Comparison of ENCODE assay signal across 26 cellular contexts in genomic region chr15:33282226-33283020, GRCh38. TPM values are rescaled to one million over a fixed set of nuclear protein-coding genes. Genes with fewer than 3 reads are reported as not detected.
DNase-seq lines count a peak whose midpoint lies in the region; ATAC-seq and TF ChIP-seq lines count a peak whose summit lies in the region.
"Had no signal": no experiment of that assay in that cellular context is flagged by ENCODE, and none has a peak within 500 bp of the region (broad histone marks: within the 10 kb centered on the region; RNA-seq: fewer than 3 reads in every experiment).

No MANE protein-coding gene starts in this region.

- H4K20me1 ChIP-seq in BLaER1: no peaks in the 10 kb centered on the region

- H4K91ac ChIP-seq in trophoblast cell (ENCODE audit: low read depth, low read length): no peak overlapping the region

- no peak overlapping the region for H3K18ac ChIP-seq in trophoblast cell (ENCODE audit: low read length)

- H3K27ac ChIP-seq in BLaER1 (peak overlapping the region; percentile 68; the same call in 1 of the 2 replicates), esophagus muscularis mucosa (replicated peaks in 1 of 4) (no peak overlapping the region), trophoblast cell (ENCODE audit: low read depth, low read length) (no peak overlapping the region)
- H3K27ac ChIP-seq: RWPE1, SK-N-MC had no signal

- H4K12ac ChIP-seq in trophoblast cell (ENCODE audit: low read depth, low read length): no peak overlapping the region

- H3K4me1 ChIP-seq in BLaER1: peaks cover 30% of the 10 kb centered on the region
- no peaks in the 10 kb centered on the region for H3K4me1 ChIP-seq in esophagus muscularis mucosa
- peaks cover 4 to 7% of the 10 kb centered on the region in 2 experiments for H3K4me1 ChIP-seq in trophoblast cell (ENCODE audit: control insufficient read depth in 1 of 2, insufficient read depth in 2 of 2, low read length in 2 of 2)

- no peak overlapping the region for H2BK120ac ChIP-seq in trophoblast cell (ENCODE audit: insufficient read depth, low read length, poor library complexity)

- in situ Hi-C loops in SK-MEL-5 (cut with HindIII; ENCODE audit: low pct_unique_long_range_greater_than_20kb, low sequenced_read_pairs): no loop called here

- no peaks in the 10 kb centered on the region for H3K36me3 ChIP-seq in BLaER1
- no peaks in the 10 kb centered on the region for H3K36me3 ChIP-seq in esophagus muscularis mucosa
- H3K36me3 ChIP-seq in trophoblast cell (ENCODE audit: control insufficient read depth in 1 of 2, insufficient read depth in 2 of 2, low read length in 2 of 2): no peaks in the 10 kb centered on the region

- TF ChIP-seq POLR2A in esophagus muscularis mucosa (IDR thresholded peaks at IDR 0.05; ENCODE audit: low read depth): no peak

- H3K4me3 ChIP-seq in BLaER1 (no peak overlapping the region), esophagus muscularis mucosa (no peak overlapping the region), trophoblast cell (ENCODE audit: low read depth, low read length) (no peak overlapping the region)
- H3K4me3 ChIP-seq: SK-N-MC had no signal

- no peaks in the 10 kb centered on the region for H3K27me3 ChIP-seq in BLaER1
- no peaks in the 10 kb centered on the region for H3K27me3 ChIP-seq in esophagus muscularis mucosa
- no peaks in the 10 kb centered on the region for H3K27me3 ChIP-seq in trophoblast cell (ENCODE audit: insufficient read depth, low read length)

- no peak for TF ChIP-seq CTCF in esophagus muscularis mucosa (IDR thresholded peaks at IDR 0.05)

- H3K27ac Mint-ChIP-seq in activated CD4-positive, alpha-beta T cell treated with anti-CD3 and anti-CD28 coated beads, Interleukin-2, amount 10 ng/mL, durations not matched to agents 24 days and 14 days: no peak overlapping the region
- H3K27ac Mint-ChIP-seq: CD4-positive, alpha-beta T cell had no signal

- peak overlapping the region; percentile 93 for H2BK12ac ChIP-seq in trophoblast cell (ENCODE audit: low read length)

- H3K27me3 Mint-ChIP-seq in activated CD4-positive, alpha-beta T cell treated with anti-CD3 and anti-CD28 coated beads, Interleukin-2, amount 10 ng/mL, durations not matched to agents 24 days and 14 days: peaks cover 3% of the 10 kb centered on the region

- no peak overlapping the region for H3K23ac ChIP-seq in trophoblast cell (ENCODE audit: low read length)

- no peaks in the 10 kb centered on the region for H3K4me1 Mint-ChIP-seq in activated CD4-positive, alpha-beta T cell treated with anti-CD3 and anti-CD28 coated beads, Interleukin-2, amount 10 ng/mL, durations not matched to agents 24 days and 14 days

- H3K4me2 ChIP-seq in BLaER1 (no peak overlapping the region; the same call in 1 of the 2 replicates), trophoblast cell (ENCODE audit: low read length) (no peak overlapping the region)

- peak; percentile 57 for DNase-seq in SK-MEL-5 (ENCODE audit: low read depth, low spot score)
- DNase-seq in esophagus muscularis mucosa (ENCODE audit: extremely low spot score): peak; percentile 57
- no peak for DNase-seq in trophoblast cell
- no peak for DNase-seq in activated CD4-positive, alpha-beta T cell treated with anti-CD3 and anti-CD28 coated beads, Interleukin-2, amount 10 ng/mL, durations not matched to agents 24 days and 14 days
- DNase-seq in stimulated activated naive CD8-positive, alpha-beta T cell treated with anti-CD3 and anti-CD28 coated beads, Interleukin-15, Interleukin-2, amounts not matched to agents 100 U/mL and 50 U/mL, for 24 hours: no peak
- no peak for DNase-seq in NCI-H2196 (lab: John Stamatoyannopoulos, UW; ENCODE audit: unreplicated experiment)
- DNase-seq in NCI-H345 (lab: John Stamatoyannopoulos, UW): no peak
- DNase-seq: 8988T; ACHN; CD4-positive, alpha-beta T cell; H7; NCI-H1092 treated with DMSO at 0.1 percent for 48 hours; NCI-H1436; NCI-H187; NCI-H2171 treated with DMSO at 0.1 percent for 48 hours; NCI-H446; NCI-H526; NCI-H82; NK-92 treated with Interleukin-12 subunit alpha and Interleukin-12 subunit beta, amount 100 ng/mL, for 24 hours; SHP77 had no signal

- no peaks in the 10 kb centered on the region for H3K36me3 Mint-ChIP-seq in activated CD4-positive, alpha-beta T cell treated with anti-CD3 and anti-CD28 coated beads, Interleukin-2, amount 10 ng/mL, durations not matched to agents 24 days and 14 days (ENCODE audit: low read depth)

- H2AK5ac ChIP-seq in trophoblast cell (ENCODE audit: low read length): peak overlapping the region; percentile 39

- no peak overlapping the region for H3K4ac ChIP-seq in trophoblast cell (ENCODE audit: low read depth, low read length)

- no peaks in the 10 kb centered on the region for H3K9me3 Mint-ChIP-seq in activated CD4-positive, alpha-beta T cell treated with anti-CD3 and anti-CD28 coated beads, Interleukin-2, amount 10 ng/mL, durations not matched to agents 24 days and 14 days
- H3K9me3 Mint-ChIP-seq: CD4-positive, alpha-beta T cell had no signal

- no peak overlapping the region for H2AFZ ChIP-seq in trophoblast cell (ENCODE audit: insufficient read depth, low read length, poor library complexity)

- no peaks in the 10 kb centered on the region for H3K9me3 ChIP-seq in BLaER1
- H3K9me3 ChIP-seq in esophagus muscularis mucosa: no peaks in the 10 kb centered on the region
- no peaks in the 10 kb centered on the region for H3K9me3 ChIP-seq in trophoblast cell (ENCODE audit: insufficient read depth, low read depth, low read length)

- no peak for TF ChIP-seq EP300 in esophagus muscularis mucosa (IDR thresholded peaks at IDR 0.05)

- no peak for ATAC-seq in stimulated activated naive CD8-positive, alpha-beta T cell treated with anti-CD3 and anti-CD28 coated beads, Interleukin-15, Interleukin-2, amounts not matched to agents 100 U/mL and 50 U/mL, for 24 hours
- ATAC-seq: Panc1 had no signal

- no peaks in the 10 kb centered on the region for H3K79me2 ChIP-seq in trophoblast cell (ENCODE audit: control insufficient read depth, insufficient read depth, low read length, poor library complexity)

- H3K14ac ChIP-seq in trophoblast cell (ENCODE audit: low read length): no peak overlapping the region

- H4K8ac ChIP-seq in trophoblast cell (ENCODE audit: low read depth, low read length): no peak overlapping the region

- peaks cover 7% of the 10 kb centered on the region for H3K79me1 ChIP-seq in trophoblast cell (ENCODE audit: low read length)

- 82% methylated on average over 6 of the region's 6 CpGs for WGBS in esophagus muscularis mucosa
- no CpG with 5 or more reads among the region's 6 CpGs for WGBS in trophoblast cell (ENCODE audit: extremely low coverage, insufficient coverage, insufficient read length)

- H3K9ac ChIP-seq in BLaER1: no peak overlapping the region
- H3K9ac ChIP-seq in trophoblast cell (ENCODE audit: low read length): peak overlapping the region; percentile 4

- H3K4me3 Mint-ChIP-seq in activated CD4-positive, alpha-beta T cell treated with anti-CD3 and anti-CD28 coated beads, Interleukin-2, amount 10 ng/mL, durations not matched to agents 24 days and 14 days: no peak overlapping the region
- H3K4me3 Mint-ChIP-seq: CD4-positive, alpha-beta T cell had no signal

- H2BK5ac ChIP-seq in trophoblast cell (ENCODE audit: low read depth, low read length, poor library complexity): no peak overlapping the region

- intact Hi-C loops in esophagus muscularis mucosa (cut with DNase I): no loop called here
- intact Hi-C loops in activated CD4-positive, alpha-beta T cell treated with anti-CD3 and anti-CD28 coated beads, Interleukin-2, amount 10 ng/mL, durations not matched to agents 24 days and 14 days (cut with micrococcal nuclease): no loop called here

RNA-seq across cellular contexts. Expression of gene RYR3, which starts 28.3 kb away (rescaled TPM):
- total RNA-seq in SK-MEL-5 (2014; rRNA removed; shearing (Covaris generic)): 0.08 and 0.16 TPM in 2 replicates
- 0.07 and 0.35 TPM in 2 replicates for polyA plus RNA-seq in SK-MEL-5 (2015; cell fraction: cytosol; rRNA removed)
- polyA plus RNA-seq in SK-MEL-5 (2015; cell fraction: nucleus; rRNA removed): 0.16 and 0.65 TPM in 2 replicates
- total RNA-seq in esophagus muscularis mucosa: 1 to 10 TPM; 3.7 to 7.2 (median 4.5) TPM
- 5.4 and 6.1 TPM in 2 replicates for polyA plus RNA-seq in trophoblast cell (2013)
- not detected in 2 replicates for total RNA-seq in activated CD4-positive, alpha-beta T cell treated with anti-CD3 and anti-CD28 coated beads, Interleukin-2, amount 10 ng/mL, durations not matched to agents 24 days and 14 days
- total RNA-seq: CD4-positive, alpha-beta T cell; HT-29 had no signal
- polyA plus RNA-seq: BJ had no signal

Comparison
In these comparisons a context has a peak if more than half of its experiments do, and no peak if none do; other contexts are left out.
1. DNase-seq: peak in SK-MEL-5 (single experiment) and esophagus muscularis mucosa (single experiment); none in trophoblast cell (0 of 2), activated CD4-positive, alpha-beta T cell treated with anti-CD3 and anti-CD28 coated beads, Interleukin-2, amount 10 ng/mL, durations not matched to agents 24 days and 14 days (single experiment), stimulated activated naive CD8-positive, alpha-beta T cell treated with anti-CD3 and anti-CD28 coated beads, Interleukin-15, Interleukin-2, amounts not matched to agents 100 U/mL and 50 U/mL, for 24 hours (single experiment), NCI-H2196 (single experiment) and NCI-H345 (single experiment).